22 cellular contexts compared by ENCODE assay signal in genomic region chr5:102891175-102891574, GRCh38.
"Had no signal": no experiment of that assay in that cellular context is flagged by ENCODE, and none has a peak within 500 bp of the region (broad histone marks: within the 10 kb centered on the region; RNA-seq: fewer than 3 reads in every experiment).

No MANE protein-coding gene starts in this region.

- DNase-seq: IMR-90, Karpas-422, KG1, MG63, NCI-H1092 treated with DMSO at 0.1 percent for 48 hours, NCI-H1436, NCI-H187, NCI-H2029, NCI-H2081 treated with DMSO at 0.1 percent for 48 hours, NCI-H2171, NCI-H226, NCI-H446, NCI-H510A, NCI-H524 treated with DMSO at 0.1 percent for 48 hours, NCI-H69, NCI-H774, SHP77, SK-N-SH, SW 1271 had no signal

- H3K9me3 ChIP-seq: MG63, SK-N-SH had no signal

- H3K4me2 ChIP-seq: SK-N-SH had no signal

- H3K4me3 ChIP-seq: MG63 had no signal

- H3K27ac ChIP-seq: RWPE1 had no signal

- H3K27me3 ChIP-seq: MG63 had no signal

- H3K9me2 ChIP-seq: SK-N-SH had no signal

- FAIRE-seq: HepG2 had no signal

- ATAC-seq: HepG2, Panc1 had no signal

- H3K9ac ChIP-seq: SK-N-SH had no signal

- H3K36me3 ChIP-seq: MG63 had no signal
